ENCODE assay signal across 9 cellular contexts in genomic region chr10:58414270-58415041, GRCh38. TPM values are rescaled to one million over a fixed set of nuclear protein-coding genes. Genes with fewer than 3 reads are reported as not detected.
DNase-seq lines count a peak whose midpoint lies in the region; ATAC-seq, FAIRE-seq and TF ChIP-seq lines count a peak whose summit lies in the region.
"Had no signal": no experiment of that assay in that cellular context is flagged by ENCODE, and none has a peak within 500 bp of the region (broad histone marks: within the 10 kb centered on the region; RNA-seq: fewer than 3 reads in every experiment).

No MANE protein-coding gene starts in this region.

- TF ChIP-seq POLR2A in K562 (conservative IDR thresholded peaks at IDR 0.05) = no peak

- no peak overlapping the region for H3K9ac ChIP-seq in K562 (ENCODE audit: insufficient read depth in 1 of 2, low read depth in 2 of 2, low read length in 2 of 2)
- H3K9ac ChIP-seq: parathyroid adenoma had no signal

- H3K4me1 ChIP-seq in K562 (replicated peaks in 1 of 2; ENCODE audit: control insufficient read depth in 2 of 2, insufficient read depth in 2 of 2, low read length in 2 of 2) = no peaks in the 10 kb centered on the region
- H3K4me1 ChIP-seq: parathyroid adenoma had no signal

- no peak overlapping the region for H3K4me2 ChIP-seq in K562 (ENCODE audit: insufficient read depth, low read length)

- H3K27me3 ChIP-seq in K562 (ENCODE audit: control insufficient read depth in 2 of 2, insufficient read depth in 2 of 2, low read length in 2 of 2) = peaks cover 0 to 8% of the 10 kb centered on the region in 2 experiments; a peak in 1 of 5 replicates

- peak in 1 of 2 experiments; percentile 53; a peak in 2 of 4 replicates for TF ChIP-seq RAD21 in K562 (CRISPR knock-in tag; conservative IDR thresholded peaks at IDR 0.05 in 1 of 2, IDR thresholded peaks at IDR 0.05 in 1 of 2)

- ATAC-seq in K562 = peak; percentile 59; the same call in 2 of the 3 replicates
- ATAC-seq in left colon = peak; percentile 50
- no peak for ATAC-seq in GM19452 (IDR thresholded peaks at IDR 0.05; ENCODE audit: unreplicated experiment)
- ATAC-seq in GM18867 (IDR thresholded peaks at IDR 0.05; ENCODE audit: unreplicated experiment) = no peak
- ATAC-seq in GM21528 (IDR thresholded peaks at IDR 0.05; ENCODE audit: low FRiP score, unreplicated experiment) = no peak
- no peak for ATAC-seq in GM21529 (IDR thresholded peaks at IDR 0.05; ENCODE audit: unreplicated experiment)

- CTCF ChIA-PET in K562 (lab: Yijun Ruan, JAX; ENCODE audit: low intra/inter-chr PET ratio) = interaction anchor here (0.6 kb wide), 1 partner anchor 85 kb away, joined by 3 read pairs; no protein-coding TSS in a partner anchor

- no peaks in the 10 kb centered on the region for H3K36me3 ChIP-seq in K562 (ENCODE audit: control insufficient read depth, insufficient read depth, low read length)

- H3K79me2 ChIP-seq in K562 (ENCODE audit: control insufficient read depth, insufficient read depth, low read length) = no peaks in the 10 kb centered on the region
- H3K79me2 ChIP-seq: parathyroid adenoma had no signal

- no peaks in the 10 kb centered on the region for H3K9me1 ChIP-seq in K562 (ENCODE audit: control insufficient read depth, insufficient read depth, low read length)

- WGBS in K562 (ENCODE audit: insufficient coverage, low coverage, missing lambda C conversion rate) = 2% methylated on average over 5 of the region's 5 CpGs

- no TSS peak for BruUV-seq in K562 (replicated peaks; lab: Mats Ljungman, UMichigan)

- H3K9me3 ChIP-seq in K562 (replicated peaks; ENCODE audit: control insufficient read depth, insufficient read depth, low read depth, low read length) = no peaks in the 10 kb centered on the region

- TF ChIP-seq EP300 in K562 (IDR thresholded peaks at IDR 0.05; ENCODE audit: low read length) = no peak

- H3K4me3 ChIP-seq in AG09309 (ENCODE audit: control insufficient read depth, low read depth, low read length) = no peak overlapping the region
- H3K4me3 ChIP-seq in K562 = no peak overlapping the region

- FAIRE-seq in K562 (lab: Jason Lieb, UNC) = no peak

- in situ Hi-C loops in K562 (cut with MboI) = no loop called here

- peak; percentile 56 for TF ChIP-seq CTCF in AG09309 (IDR thresholded peaks at IDR 0.05; ENCODE audit: control insufficient read depth, insufficient read depth, low read depth, low read length, missing control alignments)
- peak in 2 of 3 experiments; percentile 17 to 39; a peak in 2 of 6 replicates for TF ChIP-seq CTCF in K562 (IDR thresholded peaks at IDR 0.05 in 2 of 3, conservative IDR thresholded peaks at IDR 0.05 in 1 of 3; ENCODE audit: insufficient read depth in 2 of 3, low read depth in 1 of 3, low read length in 3 of 3)

- H3K27ac ChIP-seq in K562 (ENCODE audit: extremely low read depth, low read depth, low read length) = no peak overlapping the region
- H3K27ac ChIP-seq: parathyroid adenoma had no signal

- POLR2A ChIA-PET in K562 (lab: Yijun Ruan, JAX) = interaction anchor here (0.6 to 1.2 kb wide), 2 partner anchors 114 to 141 kb away, joined by 3 to 4 read pairs; no protein-coding TSS in a partner anchor

- H2AFZ ChIP-seq in K562 (ENCODE audit: low read depth, low read length) = no peak overlapping the region
- H2AFZ ChIP-seq: parathyroid adenoma had no signal

- intact Hi-C loops in K562 (cut with micrococcal nuclease) (no loop called here), left colon (cut with DNase I, micrococcal nuclease) (no loop called here)

- DNase-seq in AG09309 (ENCODE audit: low read depth) (no peak), HuH-7.5 (ENCODE audit: low spot score) (peak; percentile 15), K562 (ENCODE audit: extremely low read depth in 1 of 4, low spot score in 3 of 4) (peak in 1 of 4 experiments; percentile 17), left colon (no peak)

- no peaks in the 10 kb centered on the region for H4K20me1 ChIP-seq in K562 (replicated peaks; ENCODE audit: control insufficient read depth, insufficient read depth, low read length)

TF ChIP-seq in K562, 482 proteins besides CTCF, POLR2A, EP300 and RAD21:
- no peak for TF ChIP-seq ZFP1 (CRISPR knock-in tag; IDR thresholded peaks at IDR 0.05)
- TF ChIP-seq SMC3 (conservative IDR thresholded peaks at IDR 0.05; ENCODE audit: insufficient read depth, low read depth, low read length) = 0 out of 2 replicates have a peak, but pooled peaks have one; percentile 15

RNA-seq across cellular contexts. Expression of gene TFAM, which starts 29.2 kb away (rescaled TPM):
- total RNA-seq in K562 (2011; cell fraction: chromatin; rRNA removed; ENCODE audit: low replicate concordance) = 18.0 and 30.5 TPM in 2 replicates
- 27.0 and 32.6 TPM in 2 replicates for total RNA-seq in K562 (2011; cell fraction: nucleolus; rRNA removed)
- total RNA-seq in K562 (2011; cell fraction: nucleoplasm; rRNA removed) = 20.5 and 25.3 TPM in 2 replicates
- total RNA-seq in K562 (2014; rRNA removed) (130 and 174 TPM in 2 replicates), K562 (2014; rRNA removed; fragmentation: Illumina TruSeq; extraction: Trizol) (170 and 211 TPM in 2 replicates), K562 (2015; rRNA removed; fragmentation: Illumina TruSeq; extraction: Trizol) (153 and 155 TPM in 2 replicates), K562 (2021) (161 and 163 TPM in 2 replicates), left colon (10 to 100 TPM; 34.5 to 35.3 TPM)
- polyA plus RNA-seq in K562 (2011; rRNA removed) (53.7 and 74.3 TPM in 2 replicates), K562 (2014; fragmentation: Illumina TruSeq; extraction: Trizol) (139 and 142 TPM in 2 replicates), K562 (2014; fragmentation: Nextera tagmentation; extraction: Ambion mirVana) (100 to 1,000 TPM; 175 to 227 TPM), K562 (2014; rRNA removed) (100 and 105 TPM in 2 replicates)
- polyA plus RNA-seq in K562 (2011; cell fraction: cytosol; rRNA removed) = 42.4 and 46.0 TPM in 2 replicates
- polyA plus RNA-seq in K562 (2011; cell fraction: nucleus; rRNA removed) = 27.2 and 35.3 TPM in 2 replicates
- 78.0 and 146 TPM in 2 replicates for polyA plus RNA-seq in K562 (2012)
- 33.7 and 48.0 TPM in 2 replicates for polyA minus RNA-seq in K562 (2011; rRNA and poly(A)+ RNA removed)
- polyA minus RNA-seq in K562 (2011; cell fraction: cytosol; rRNA and poly(A)+ RNA removed) = 38.7 and 46.1 TPM in 2 replicates
- polyA minus RNA-seq in K562 (2011; cell fraction: nucleus; rRNA and poly(A)+ RNA removed) = 24.5 and 33.1 TPM in 2 replicates

Comparison
In these comparisons a context has a peak if more than half of its experiments do, and no peak if none do; other contexts are left out.
1. ATAC-seq: peak in K562 (single experiment) and left colon (single experiment); none in GM19452 (single experiment), GM18867 (single experiment), GM21528 (single experiment) and GM21529 (single experiment).